In genomic region chr7:37285701-37286475, GRCh38 we compare ENCODE assay signal across 8 cellular contexts.
DNase-seq lines count a peak whose midpoint lies in the region; ATAC-seq and TF ChIP-seq lines count a peak whose summit lies in the region.

No MANE protein-coding gene starts in this region.

- POLR2A ChIA-PET in CD4-positive, alpha-beta memory T cell (lab: Charles Lee; ENCODE audit: partially characterized antibody) = interaction anchor here (0.8 to 3.0 kb wide), 6 partner anchors 25 to 163 kb away, joined by 3 to 14 read pairs (median 6); partner anchors contain the start of gene ELMO1
- POLR2A ChIA-PET in activated CD4-positive, alpha-beta memory T cell treated with anti-CD3 and anti-CD28 coated beads, Interleukin-2, amount 10 ng/mL, durations not matched to agents 7 days and 5 days (lab: Charles Lee) = interaction anchor here (0.9 to 2.5 kb wide), 3 partner anchors 16 to 163 kb away, joined by 3 to 11 read pairs (median 3); partner anchors contain the start of gene ELMO1

- 61% methylated on average over 6 of the region's 6 CpGs for whole genome bisulfite sequencing in right lobe of liver (ENCODE audit: insufficient coverage, low coverage, low lambda C conversion rate, missing lambda C conversion rate)

- no peak overlapping the region for H3K27ac ChIP-seq in CD4-positive, alpha-beta memory T cell (ENCODE audit: low read depth, low read length)
- no peak overlapping the region for H3K27ac ChIP-seq in right lobe of liver
- no peak overlapping the region for H3K27ac ChIP-seq in upper lobe of right lung
- no peak overlapping the region for H3K27ac ChIP-seq in breast epithelium

- peaks cover 0 to 3% (median 0%) of the 10 kb centered on the region in 8 donors for H3K9me3 Mint-ChIP-seq in CD4-positive, alpha-beta memory T cell
- no peaks in the 10 kb centered on the region for H3K9me3 Mint-ChIP-seq in activated CD4-positive, alpha-beta memory T cell treated with anti-CD3 and anti-CD28 coated beads, Interleukin-2, amount 10 ng/mL, durations not matched to agents 7 days and 5 days

- H3K27me3 ChIP-seq in CD4-positive, alpha-beta memory T cell (ENCODE audit: insufficient read depth, low read length) = no peaks in the 10 kb centered on the region
- H3K27me3 ChIP-seq in right lobe of liver (no peaks in the 10 kb centered on the region), upper lobe of right lung (no peaks in the 10 kb centered on the region), breast epithelium (no peaks in the 10 kb centered on the region)

- CTCF ChIA-PET in CD4-positive, alpha-beta memory T cell (lab: Charles Lee; ENCODE audit: partially characterized antibody) = interaction anchor here (0.7 to 7.4 kb wide), 22 partner anchors 10 to 607 kb away, joined by 3 to 117 read pairs (median 9); partner anchors contain the start of gene ELMO1
- CTCF ChIA-PET in activated CD4-positive, alpha-beta memory T cell treated with anti-CD3 and anti-CD28 coated beads, Interleukin-2, amount 10 ng/mL, durations not matched to agents 7 days and 5 days (lab: Charles Lee) = interaction anchor here (0.7 to 3.4 kb wide), 13 partner anchors 10 to 224 kb away, joined by 3 to 26 read pairs (median 5); no protein-coding TSS in a partner anchor

- peak overlapping the region; percentile 69 to 83 (median 78) for H3K27ac Mint-ChIP-seq in CD4-positive, alpha-beta memory T cell
- peak overlapping the region; percentile 40 for H3K27ac Mint-ChIP-seq in activated CD4-positive, alpha-beta memory T cell treated with anti-CD3 and anti-CD28 coated beads, Interleukin-2, amount 10 ng/mL, durations not matched to agents 7 days and 5 days

- H3K36me3 ChIP-seq in CD4-positive, alpha-beta memory T cell (ENCODE audit: insufficient read depth, low read length) = no peaks in the 10 kb centered on the region
- H3K36me3 ChIP-seq in right lobe of liver (no peaks in the 10 kb centered on the region), upper lobe of right lung (no peaks in the 10 kb centered on the region), breast epithelium (no peaks in the 10 kb centered on the region)

- intact Hi-C loops in CD4-positive, alpha-beta memory T cell (cut with micrococcal nuclease) = loop anchor here (1.0 kb wide), 3 partner anchors 56 to 209 kb away; no protein-coding TSS in a partner anchor
- intact Hi-C loops in right lobe of liver (cut with DNase I) (loop anchor here in 1 of 2 donors (10.0 kb wide), 1 partner anchor 229 kb away; no protein-coding TSS in a partner anchor), upper lobe of right lung (cut with DNase I) (no loop called here), breast epithelium (cut with DNase I; ENCODE audit: low total_unique reads) (no loop called here)

- no peaks in the 10 kb centered on the region for H3K9me3 ChIP-seq in CD4-positive, alpha-beta memory T cell (ENCODE audit: control insufficient read depth in 1 of 2, low read length in 2 of 2)
- H3K9me3 ChIP-seq in right lobe of liver = no peaks in the 10 kb centered on the region
- H3K9me3 ChIP-seq in upper lobe of right lung = no peaks in the 10 kb centered on the region
- H3K9me3 ChIP-seq in breast epithelium = no peaks in the 10 kb centered on the region

- H3K36me3 Mint-ChIP-seq in CD4-positive, alpha-beta memory T cell = peaks cover 2 to 8% of the 10 kb centered on the region in 2 donors
- H3K36me3 Mint-ChIP-seq in activated CD4-positive, alpha-beta memory T cell treated with anti-CD3 and anti-CD28 coated beads, Interleukin-2, amount 10 ng/mL, durations not matched to agents 7 days and 5 days (ENCODE audit: low read depth) = peaks cover 12% of the 10 kb centered on the region

- ATAC-seq in HG02678 (IDR thresholded peaks at IDR 0.05; ENCODE audit: unreplicated experiment) = peak; percentile 33
- peak; percentile 36 to 63 (median 45) for ATAC-seq in right lobe of liver
- ATAC-seq in upper lobe of right lung = no peak

- TF ChIP-seq CTCF in right lobe of liver (IDR thresholded peaks at IDR 0.05) (no peak), upper lobe of right lung (IDR thresholded peaks at IDR 0.05) (no peak), breast epithelium (IDR thresholded peaks at IDR 0.05) (no peak)

- H3K4me3 Mint-ChIP-seq in CD4-positive, alpha-beta memory T cell = peak overlapping the region in 3 of 8 donors; percentile 10 to 40 (median 34)
- no peak overlapping the region for H3K4me3 Mint-ChIP-seq in activated CD4-positive, alpha-beta memory T cell treated with anti-CD3 and anti-CD28 coated beads, Interleukin-2, amount 10 ng/mL, durations not matched to agents 7 days and 5 days

- H3K4me1 Mint-ChIP-seq in CD4-positive, alpha-beta memory T cell = peaks cover 41 to 53% (median 49%) of the 10 kb centered on the region in 4 donors
- H3K4me1 Mint-ChIP-seq in activated CD4-positive, alpha-beta memory T cell treated with anti-CD3 and anti-CD28 coated beads, Interleukin-2, amount 10 ng/mL, durations not matched to agents 7 days and 5 days = peaks cover 37% of the 10 kb centered on the region

- no peaks in the 10 kb centered on the region for H3K27me3 Mint-ChIP-seq in CD4-positive, alpha-beta memory T cell
- H3K27me3 Mint-ChIP-seq in activated CD4-positive, alpha-beta memory T cell treated with anti-CD3 and anti-CD28 coated beads, Interleukin-2, amount 10 ng/mL, durations not matched to agents 7 days and 5 days = no peaks in the 10 kb centered on the region

- peak in 2 of 5 donors; percentile 7 to 8 for DNase-seq in CD4-positive, alpha-beta memory T cell
- no peak for DNase-seq in activated CD4-positive, alpha-beta memory T cell treated with anti-CD3 and anti-CD28 coated beads, Interleukin-2, amount 10 ng/mL, durations not matched to agents 7 days and 5 days
- DNase-seq in right lobe of liver = no peak
- no peak for DNase-seq in upper lobe of right lung
- DNase-seq in breast epithelium (ENCODE audit: low spot score in 2 of 2) = no peak
- DNase-seq in NCI-H1694 treated with DMSO at 0.1 percent for 48 hours (lab: John Stamatoyannopoulos, UW) = no peak
- DNase-seq in putamen (ENCODE audit: low spot score) = no peak

- no peak for TF ChIP-seq POLR2A in right lobe of liver (IDR thresholded peaks at IDR 0.05)
- TF ChIP-seq POLR2A in breast epithelium (IDR thresholded peaks at IDR 0.05) = no peak

- H3K4me1 ChIP-seq in CD4-positive, alpha-beta memory T cell (ENCODE audit: insufficient read depth, low read length) = peaks cover 28% of the 10 kb centered on the region
- H3K4me1 ChIP-seq in right lobe of liver = peaks cover 0 to 27% (median 9%) of the 10 kb centered on the region in 4 donors
- H3K4me1 ChIP-seq in upper lobe of right lung = peaks cover 44% of the 10 kb centered on the region
- H3K4me1 ChIP-seq in breast epithelium = no peaks in the 10 kb centered on the region

- no peak overlapping the region for H3K4me3 ChIP-seq in CD4-positive, alpha-beta memory T cell (ENCODE audit: low read length in 2 of 2)
- H3K4me3 ChIP-seq in right lobe of liver = no peak overlapping the region
- no peak overlapping the region for H3K4me3 ChIP-seq in upper lobe of right lung
- H3K4me3 ChIP-seq in breast epithelium = no peak overlapping the region
